1 cellular context compared by ENCODE assay signal in the genomic region with DNA sequence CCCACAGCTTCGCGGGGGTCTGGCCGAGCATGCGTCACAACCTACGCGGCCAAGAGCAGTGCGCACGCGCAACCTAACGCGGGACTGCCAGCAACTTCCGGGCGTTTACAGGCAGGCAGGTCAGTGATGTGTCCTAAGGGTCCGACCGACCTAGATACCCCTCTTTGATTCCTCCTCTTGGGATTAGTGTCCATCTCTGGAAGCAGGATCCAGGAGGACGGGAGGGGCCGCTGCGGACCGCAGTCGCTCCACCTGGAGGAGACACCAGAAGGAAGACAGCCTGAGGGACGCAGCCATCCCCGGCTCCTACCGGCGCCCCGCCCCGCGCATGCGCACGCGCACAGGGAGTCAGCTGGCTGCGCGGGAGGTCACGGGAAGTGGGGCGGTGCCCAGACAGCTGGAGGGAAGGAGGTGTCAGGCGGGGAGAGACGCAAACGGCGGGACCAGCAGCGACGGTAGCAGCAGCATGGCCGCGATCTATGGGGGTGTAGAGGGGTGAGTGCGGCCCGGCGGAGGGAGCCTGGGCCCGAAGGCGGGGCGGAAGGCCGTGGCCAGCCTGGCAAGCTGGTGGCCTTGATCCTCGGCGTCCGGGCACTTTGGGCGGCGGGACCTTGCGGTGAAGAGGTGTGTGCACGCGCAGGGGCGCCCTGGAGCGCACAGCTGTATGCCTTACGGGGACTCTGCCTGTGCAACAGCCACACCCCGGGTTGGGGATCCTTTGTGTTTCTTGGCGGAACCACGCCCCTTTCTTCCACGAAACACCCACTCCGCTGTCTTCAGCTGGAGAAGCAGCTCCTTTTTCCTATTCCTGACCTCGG.
A peak's percentile ranks its signal among the peaks of the same experiment; 100 is the strongest.
TF ChIP-seq lines count a peak whose summit lies in the region.

A gene (plus strand): TSS at position 431 of the 818 bp plus-strand sequence. CDS start 36 bp downstream, at position 467.

TF ChIP-seq in WTC11, 78 proteins besides CTCF, POLR2A, EP300 and RAD21 (continued from another document):
- TF ChIP-seq, protein P1, sequence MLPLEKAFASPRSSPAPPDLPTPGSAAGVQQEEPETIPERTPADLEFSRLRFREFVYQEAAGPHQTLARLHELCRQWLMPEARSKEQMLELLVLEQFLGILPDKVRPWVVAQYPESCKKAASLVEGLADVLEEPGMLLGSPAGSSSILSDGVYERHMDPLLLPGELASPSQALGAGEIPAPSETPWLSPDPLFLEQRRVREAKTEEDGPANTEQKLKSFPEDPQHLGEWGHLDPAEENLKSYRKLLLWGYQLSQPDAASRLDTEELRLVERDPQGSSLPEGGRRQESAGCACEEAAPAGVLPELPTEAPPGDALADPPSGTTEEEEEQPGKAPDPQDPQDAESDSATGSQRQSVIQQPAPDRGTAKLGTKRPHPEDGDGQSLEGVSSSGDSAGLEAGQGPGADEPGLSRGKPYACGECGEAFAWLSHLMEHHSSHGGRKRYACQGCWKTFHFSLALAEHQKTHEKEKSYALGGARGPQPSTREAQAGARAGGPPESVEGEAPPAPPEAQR (CRISPR knock-in tag; IDR thresholded peaks at IDR 0.05) = no peak
- TF ChIP-seq ZNF138 (CRISPR knock-in tag; conservative IDR thresholded peaks at IDR 0.05) (0 out of 2 replicates have a peak, but pooled peaks have one; percentile 38), ZNF219 (CRISPR knock-in tag; IDR thresholded peaks at IDR 0.05; ENCODE audit: borderline replicate concordance) (peak; percentile 37; the same call in 1 of the 2 replicates), GABPB1 (CRISPR knock-in tag; IDR thresholded peaks at IDR 0.05) (peak; percentile 59), OVOL2 (CRISPR knock-in tag; IDR thresholded peaks at IDR 0.05; ENCODE audit: borderline replicate concordance) (peak; percentile 91; the same call in 1 of the 2 replicates), IRF2 (CRISPR knock-in tag; IDR thresholded peaks at IDR 0.05; ENCODE audit: borderline replicate concordance, low read depth) (no peak), RELA (CRISPR knock-in tag; IDR thresholded peaks at IDR 0.05; ENCODE audit: borderline replicate concordance) (0 out of 2 replicates have a peak, but pooled peaks have one; percentile 80), JAZF1 (CRISPR knock-in tag; IDR thresholded peaks at IDR 0.05) (no peak), NFE2L1 (CRISPR knock-in tag; IDR thresholded peaks at IDR 0.05) (peak; percentile 94), ZNF423 (CRISPR knock-in tag; IDR thresholded peaks at IDR 0.05) (peak; percentile 72), ZNF263 (CRISPR knock-in tag; IDR thresholded peaks at IDR 0.05; ENCODE audit: low read depth) (no peak), ZBTB21 (CRISPR knock-in tag; IDR thresholded peaks at IDR 0.05; ENCODE audit: borderline replicate concordance) (peak; percentile 71; the same call in 1 of the 2 replicates)
- TF ChIP-seq, protein P2, sequence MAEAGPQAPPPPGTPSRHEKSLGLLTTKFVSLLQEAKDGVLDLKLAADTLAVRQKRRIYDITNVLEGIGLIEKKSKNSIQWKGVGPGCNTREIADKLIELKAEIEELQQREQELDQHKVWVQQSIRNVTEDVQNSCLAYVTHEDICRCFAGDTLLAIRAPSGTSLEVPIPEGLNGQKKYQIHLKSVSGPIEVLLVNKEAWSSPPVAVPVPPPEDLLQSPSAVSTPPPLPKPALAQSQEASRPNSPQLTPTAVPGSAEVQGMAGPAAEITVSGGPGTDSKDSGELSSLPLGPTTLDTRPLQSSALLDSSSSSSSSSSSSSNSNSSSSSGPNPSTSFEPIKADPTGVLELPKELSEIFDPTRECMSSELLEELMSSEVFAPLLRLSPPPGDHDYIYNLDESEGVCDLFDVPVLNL (CRISPR knock-in tag; IDR thresholded peaks at IDR 0.05; ENCODE audit: borderline replicate concordance, low read depth) = peak; percentile 87; the same call in 1 of the 2 replicates
- TF ChIP-seq, protein P3, sequence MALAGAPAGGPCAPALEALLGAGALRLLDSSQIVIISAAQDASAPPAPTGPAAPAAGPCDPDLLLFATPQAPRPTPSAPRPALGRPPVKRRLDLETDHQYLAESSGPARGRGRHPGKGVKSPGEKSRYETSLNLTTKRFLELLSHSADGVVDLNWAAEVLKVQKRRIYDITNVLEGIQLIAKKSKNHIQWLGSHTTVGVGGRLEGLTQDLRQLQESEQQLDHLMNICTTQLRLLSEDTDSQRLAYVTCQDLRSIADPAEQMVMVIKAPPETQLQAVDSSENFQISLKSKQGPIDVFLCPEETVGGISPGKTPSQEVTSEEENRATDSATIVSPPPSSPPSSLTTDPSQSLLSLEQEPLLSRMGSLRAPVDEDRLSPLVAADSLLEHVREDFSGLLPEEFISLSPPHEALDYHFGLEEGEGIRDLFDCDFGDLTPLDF (CRISPR knock-in tag; IDR thresholded peaks at IDR 0.05) = 0 out of 2 replicates have a peak, but pooled peaks have one; percentile 15
- TF ChIP-seq, protein P4, sequence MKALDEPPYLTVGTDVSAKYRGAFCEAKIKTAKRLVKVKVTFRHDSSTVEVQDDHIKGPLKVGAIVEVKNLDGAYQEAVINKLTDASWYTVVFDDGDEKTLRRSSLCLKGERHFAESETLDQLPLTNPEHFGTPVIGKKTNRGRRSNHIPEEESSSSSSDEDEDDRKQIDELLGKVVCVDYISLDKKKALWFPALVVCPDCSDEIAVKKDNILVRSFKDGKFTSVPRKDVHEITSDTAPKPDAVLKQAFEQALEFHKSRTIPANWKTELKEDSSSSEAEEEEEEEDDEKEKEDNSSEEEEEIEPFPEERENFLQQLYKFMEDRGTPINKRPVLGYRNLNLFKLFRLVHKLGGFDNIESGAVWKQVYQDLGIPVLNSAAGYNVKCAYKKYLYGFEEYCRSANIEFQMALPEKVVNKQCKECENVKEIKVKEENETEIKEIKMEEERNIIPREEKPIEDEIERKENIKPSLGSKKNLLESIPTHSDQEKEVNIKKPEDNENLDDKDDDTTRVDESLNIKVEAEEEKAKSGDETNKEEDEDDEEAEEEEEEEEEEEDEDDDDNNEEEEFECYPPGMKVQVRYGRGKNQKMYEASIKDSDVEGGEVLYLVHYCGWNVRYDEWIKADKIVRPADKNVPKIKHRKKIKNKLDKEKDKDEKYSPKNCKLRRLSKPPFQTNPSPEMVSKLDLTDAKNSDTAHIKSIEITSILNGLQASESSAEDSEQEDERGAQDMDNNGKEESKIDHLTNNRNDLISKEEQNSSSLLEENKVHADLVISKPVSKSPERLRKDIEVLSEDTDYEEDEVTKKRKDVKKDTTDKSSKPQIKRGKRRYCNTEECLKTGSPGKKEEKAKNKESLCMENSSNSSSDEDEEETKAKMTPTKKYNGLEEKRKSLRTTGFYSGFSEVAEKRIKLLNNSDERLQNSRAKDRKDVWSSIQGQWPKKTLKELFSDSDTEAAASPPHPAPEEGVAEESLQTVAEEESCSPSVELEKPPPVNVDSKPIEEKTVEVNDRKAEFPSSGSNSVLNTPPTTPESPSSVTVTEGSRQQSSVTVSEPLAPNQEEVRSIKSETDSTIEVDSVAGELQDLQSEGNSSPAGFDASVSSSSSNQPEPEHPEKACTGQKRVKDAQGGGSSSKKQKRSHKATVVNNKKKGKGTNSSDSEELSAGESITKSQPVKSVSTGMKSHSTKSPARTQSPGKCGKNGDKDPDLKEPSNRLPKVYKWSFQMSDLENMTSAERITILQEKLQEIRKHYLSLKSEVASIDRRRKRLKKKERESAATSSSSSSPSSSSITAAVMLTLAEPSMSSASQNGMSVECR (CRISPR knock-in tag; IDR thresholded peaks at IDR 0.05; ENCODE audit: borderline replicate concordance) = peak; percentile 96; the same call in 1 of the 2 replicates
- TF ChIP-seq, protein P5, sequence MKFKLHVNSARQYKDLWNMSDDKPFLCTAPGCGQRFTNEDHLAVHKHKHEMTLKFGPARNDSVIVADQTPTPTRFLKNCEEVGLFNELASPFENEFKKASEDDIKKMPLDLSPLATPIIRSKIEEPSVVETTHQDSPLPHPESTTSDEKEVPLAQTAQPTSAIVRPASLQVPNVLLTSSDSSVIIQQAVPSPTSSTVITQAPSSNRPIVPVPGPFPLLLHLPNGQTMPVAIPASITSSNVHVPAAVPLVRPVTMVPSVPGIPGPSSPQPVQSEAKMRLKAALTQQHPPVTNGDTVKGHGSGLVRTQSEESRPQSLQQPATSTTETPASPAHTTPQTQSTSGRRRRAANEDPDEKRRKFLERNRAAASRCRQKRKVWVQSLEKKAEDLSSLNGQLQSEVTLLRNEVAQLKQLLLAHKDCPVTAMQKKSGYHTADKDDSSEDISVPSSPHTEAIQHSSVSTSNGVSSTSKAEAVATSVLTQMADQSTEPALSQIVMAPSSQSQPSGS (CRISPR knock-in tag; IDR thresholded peaks at IDR 0.05; ENCODE audit: borderline replicate concordance, low read depth) = peak; percentile 53; the same call in 1 of the 2 replicates
- TF ChIP-seq, protein P6, sequence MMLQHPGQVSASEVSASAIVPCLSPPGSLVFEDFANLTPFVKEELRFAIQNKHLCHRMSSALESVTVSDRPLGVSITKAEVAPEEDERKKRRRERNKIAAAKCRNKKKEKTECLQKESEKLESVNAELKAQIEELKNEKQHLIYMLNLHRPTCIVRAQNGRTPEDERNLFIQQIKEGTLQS (CRISPR knock-in tag; conservative IDR thresholded peaks at IDR 0.05) = no peak
- TF ChIP-seq, protein P7, sequence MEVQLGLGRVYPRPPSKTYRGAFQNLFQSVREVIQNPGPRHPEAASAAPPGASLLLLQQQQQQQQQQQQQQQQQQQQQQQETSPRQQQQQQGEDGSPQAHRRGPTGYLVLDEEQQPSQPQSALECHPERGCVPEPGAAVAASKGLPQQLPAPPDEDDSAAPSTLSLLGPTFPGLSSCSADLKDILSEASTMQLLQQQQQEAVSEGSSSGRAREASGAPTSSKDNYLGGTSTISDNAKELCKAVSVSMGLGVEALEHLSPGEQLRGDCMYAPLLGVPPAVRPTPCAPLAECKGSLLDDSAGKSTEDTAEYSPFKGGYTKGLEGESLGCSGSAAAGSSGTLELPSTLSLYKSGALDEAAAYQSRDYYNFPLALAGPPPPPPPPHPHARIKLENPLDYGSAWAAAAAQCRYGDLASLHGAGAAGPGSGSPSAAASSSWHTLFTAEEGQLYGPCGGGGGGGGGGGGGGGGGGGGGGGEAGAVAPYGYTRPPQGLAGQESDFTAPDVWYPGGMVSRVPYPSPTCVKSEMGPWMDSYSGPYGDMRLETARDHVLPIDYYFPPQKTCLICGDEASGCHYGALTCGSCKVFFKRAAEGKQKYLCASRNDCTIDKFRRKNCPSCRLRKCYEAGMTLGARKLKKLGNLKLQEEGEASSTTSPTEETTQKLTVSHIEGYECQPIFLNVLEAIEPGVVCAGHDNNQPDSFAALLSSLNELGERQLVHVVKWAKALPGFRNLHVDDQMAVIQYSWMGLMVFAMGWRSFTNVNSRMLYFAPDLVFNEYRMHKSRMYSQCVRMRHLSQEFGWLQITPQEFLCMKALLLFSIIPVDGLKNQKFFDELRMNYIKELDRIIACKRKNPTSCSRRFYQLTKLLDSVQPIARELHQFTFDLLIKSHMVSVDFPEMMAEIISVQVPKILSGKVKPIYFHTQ (CRISPR knock-in tag; IDR thresholded peaks at IDR 0.05) = no peak
